ENCODE assay signal across 26 cellular contexts in genomic region chr3:144185291-144185690, GRCh38.
"Had no signal": no experiment of that assay in that cellular context is flagged by ENCODE, and none has a peak within 500 bp of the region (broad histone marks: within the 10 kb centered on the region; RNA-seq: fewer than 3 reads in every experiment).

No MANE protein-coding gene starts in this region.

- H3K9me3 Mint-ChIP-seq: activated T-helper 2 cell treated with anti-CD3 and anti-CD28 coated beads, Interferon-gamma antibody, Interleukin-2, Interleukin-4, amounts not matched to agents 10 μg/mL and 5 μg/mL and 100 μg/mL, durations not matched to agents 14 hours and 24 hours and 36 hours; stimulated activated memory B cell treated with anti-CD40 and anti-IgM and Interleukin-4, amounts not matched to agents 10 μg/mL and 1 μg/mL and 100 μg/mL, for 72 hours had no signal

- H3K27me3 Mint-ChIP-seq: activated naive CD8-positive, alpha-beta T cell treated with anti-CD3 and anti-CD28 coated beads for 36 hours; activated T-cell treated with anti-CD3 and anti-CD28 coated beads, Interleukin-2, amount 50 U/mL, for 24 hours; naive thymus-derived CD8-positive, alpha-beta T cell; stimulated activated memory B cell treated with anti-CD40 and anti-IgM and Interleukin-4, amounts not matched to agents 10 μg/mL and 1 μg/mL and 100 μg/mL, for 72 hours had no signal

- H3K4me1 Mint-ChIP-seq: stimulated activated memory B cell treated with anti-CD40 and anti-IgM and Interleukin-4, amounts not matched to agents 10 μg/mL and 1 μg/mL and 100 μg/mL, for 72 hours had no signal

- H3K4me3 ChIP-seq: coronary artery, esophagus squamous epithelium, gastrocnemius medialis, neural progenitor cell, right lobe of liver, smooth muscle cell, stomach, uterus had no signal

- H3K4me1 ChIP-seq: gastrocnemius medialis, right lobe of liver, stomach, uterus had no signal

- H3K27me3 ChIP-seq: esophagus squamous epithelium, gastrocnemius medialis, neural progenitor cell, right lobe of liver, stomach, uterus had no signal

- H3K27ac Mint-ChIP-seq: activated naive CD8-positive, alpha-beta T cell treated with anti-CD3 and anti-CD28 coated beads for 36 hours; activated T-cell treated with anti-CD3 and anti-CD28 coated beads, Interleukin-2, amount 50 U/mL, for 24 hours; activated T-helper 2 cell treated with anti-CD3 and anti-CD28 coated beads, Interferon-gamma antibody, Interleukin-2, Interleukin-4, amounts not matched to agents 10 μg/mL and 5 μg/mL and 100 μg/mL, durations not matched to agents 14 hours and 24 hours and 36 hours; mesothelial cell of epicardium; naive thymus-derived CD8-positive, alpha-beta T cell; neural progenitor cell; stimulated activated memory B cell treated with anti-CD40 and anti-IgM and Interleukin-4, amounts not matched to agents 10 μg/mL and 1 μg/mL and 100 μg/mL, for 72 hours; WTC11 had no signal

- H3K4me3 Mint-ChIP-seq: activated naive CD8-positive, alpha-beta T cell treated with anti-CD3 and anti-CD28 coated beads for 36 hours; activated T-cell treated with anti-CD3 and anti-CD28 coated beads, Interleukin-2, amount 50 U/mL, for 24 hours; mesothelial cell of epicardium; naive thymus-derived CD8-positive, alpha-beta T cell; neural progenitor cell; stimulated activated memory B cell treated with anti-CD40 and anti-IgM and Interleukin-4, amounts not matched to agents 10 μg/mL and 1 μg/mL and 100 μg/mL, for 72 hours; WTC11 had no signal

- H3K36me3 ChIP-seq: esophagus squamous epithelium, gastrocnemius medialis, neural progenitor cell, right lobe of liver, stomach, uterus had no signal

- H3K27ac ChIP-seq: coronary artery, esophagus squamous epithelium, gastrocnemius medialis, neural progenitor cell, right lobe of liver, stomach, uterus had no signal

- H2AFZ ChIP-seq: neural progenitor cell had no signal

- H3K9me3 ChIP-seq: gastrocnemius medialis, right lobe of liver, uterus had no signal

- ATAC-seq: gastrocnemius medialis; left ventricle myocardium superior; naive thymus-derived CD8-positive, alpha-beta T cell; right lobe of liver; stimulated activated memory B cell treated with anti-CD40 and anti-IgM and Interleukin-4, amounts not matched to agents 10 μg/mL and 1 μg/mL and 100 μg/mL, for 72 hours; WTC11 had no signal

- FAIRE-seq: islet of Langerhans had no signal

- DNase-seq: activated CD8-positive, alpha-beta memory T cell treated with anti-CD3 and anti-CD28 coated beads for 24 hours; activated CD8-positive, alpha-beta memory T cell treated with anti-CD3 and anti-CD28 coated beads, Interleukin-2, amount 50 U/mL, for 4 hours; activated naive CD4-positive, alpha-beta T cell treated with Interleukin-2 at 50 U/mL for 16 hours; activated naive CD8-positive, alpha-beta T cell treated with anti-CD3 and anti-CD28 coated beads for 36 hours; activated T-cell treated with anti-CD3 and anti-CD28 coated beads, Interleukin-2, amount 50 U/mL, for 24 hours; cerebellar nuclear complex; esophagus squamous epithelium; gastrocnemius medialis; left ventricle myocardium superior; mammary epithelial cell; naive thymus-derived CD8-positive, alpha-beta T cell; posterior cingulate gyrus; right lobe of liver; stimulated activated CD4-positive, alpha-beta T cell treated with anti-CD3 and anti-CD28 coated beads, Interleukin-15, amount 100 ng/mL, for 24 hours; stomach; T-helper 9 cell; trophoblast cell; uterus had no signal

- H3K36me3 Mint-ChIP-seq: activated naive CD8-positive, alpha-beta T cell treated with anti-CD3 and anti-CD28 coated beads for 36 hours; neural progenitor cell; stimulated activated memory B cell treated with anti-CD40 and anti-IgM and Interleukin-4, amounts not matched to agents 10 μg/mL and 1 μg/mL and 100 μg/mL, for 72 hours had no signal
